In the genomic region with DNA sequence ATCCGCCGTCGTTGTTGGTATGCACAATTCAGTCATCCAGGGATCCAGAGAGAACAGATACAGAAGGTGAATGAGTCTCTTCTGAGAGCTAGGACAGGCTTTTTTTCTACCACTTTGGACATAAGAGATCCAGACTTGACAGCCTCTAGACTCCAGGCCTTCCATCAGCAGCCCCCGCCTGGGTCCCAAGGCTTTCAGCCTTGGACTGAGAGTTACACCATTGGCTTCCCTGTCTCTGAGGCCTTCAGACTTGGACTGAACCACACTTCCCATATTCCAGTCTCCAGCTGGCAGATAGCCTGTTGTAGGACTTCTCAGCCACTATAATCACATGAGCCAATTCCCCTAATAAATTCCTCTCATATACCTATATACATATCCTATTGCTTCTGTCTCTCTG, we compare ENCODE assay signal across 27 cellular contexts.
"Had no signal": no experiment of that assay in that cellular context is flagged by ENCODE, and none has a peak within 500 bp of the region (broad histone marks: within the 10 kb centered on the region; RNA-seq: fewer than 3 reads in every experiment).

No MANE protein-coding gene starts in this region.

- H3K36me3 ChIP-seq: neutrophil, pancreas, prostate gland, right atrium auricular region, right lobe of liver, sigmoid colon, stomach, thoracic aorta, thyroid gland, tibial nerve, upper lobe of left lung, vagina had no signal

- H3K4me3 ChIP-seq: pancreas, prostate gland, right atrium auricular region, right lobe of liver, sigmoid colon, stomach, thoracic aorta, thyroid gland, tibial nerve, upper lobe of left lung, vagina had no signal

- DNase-seq: naive thymus-derived CD8-positive, alpha-beta T cell; nephron progenitor cell; nucleus accumbens; pancreas; retina; right lobe of liver; sigmoid colon; small intestine; stimulated activated CD4-positive, alpha-beta T cell treated with anti-CD3 and anti-CD28 coated beads, Interleukin-15, amount 100 ng/mL, for 24 hours; stimulated activated CD4-positive, alpha-beta T cell treated with anti-CD3 and anti-CD28 coated beads, Interleukin-2, amount 100 ng/mL, for 24 hours; stimulated activated CD4-positive, alpha-beta T cell treated with anti-CD3 and anti-CD28 coated beads, Interleukin-2, amount 100 ng/mL, for 48 hours; stimulated activated CD4-positive, alpha-beta T cell treated with anti-CD3 and anti-CD28 coated beads, Interleukin-4, amount 100 ng/mL, for 24 hours; stimulated activated naive B cell treated with anti-CD40 and anti-IgM and Interleukin-4, amounts not matched to agents 10 μg/mL and 1 μg/mL and 100 μg/mL, for 72 hours; stimulated activated naive CD4-positive, alpha-beta T cell treated with Interleukin-2 at 50 U/mL for 16 hours; stomach; thyroid gland; upper lobe of left lung had no signal

- H3K27ac Mint-ChIP-seq: naive thymus-derived CD8-positive, alpha-beta T cell; natural killer cell treated with Interleukin-12 subunit alpha and Interleukin-12 subunit beta and Interleukin-15 and Interleukin-18, amount 100 ng/mL, for 72 hours; nephron progenitor cell; stimulated activated effector memory CD8-positive, alpha-beta T cell treated with anti-CD3 and anti-CD28 coated beads, Interleukin-12 subunit alpha, Interleukin-12 subunit beta, amount 100 ng/mL, for 72 hours; stimulated activated naive B cell treated with anti-CD40 and anti-IgM and Interleukin-4, amounts not matched to agents 10 μg/mL and 1 μg/mL and 100 μg/mL, for 72 hours; stimulated activated naive CD8-positive, alpha-beta T cell treated with anti-CD3 and anti-CD28 coated beads, Interleukin-15, Interleukin-2, amounts not matched to agents 100 ng/mL and 50 ng/mL, for 24 hours had no signal

- H3K27me3 Mint-ChIP-seq: stimulated activated naive B cell treated with anti-CD40 and anti-IgM and Interleukin-4, amounts not matched to agents 10 μg/mL and 1 μg/mL and 100 μg/mL, for 72 hours had no signal

- H3K4me1 ChIP-seq: pancreas, prostate gland, right lobe of liver, stomach, tibial nerve, upper lobe of left lung had no signal

- H3K27me3 ChIP-seq: neutrophil, pancreas, right atrium auricular region, right lobe of liver, sigmoid colon, stomach, thyroid gland, tibial nerve, upper lobe of left lung, vagina had no signal

- H3K4me3 Mint-ChIP-seq: naive thymus-derived CD8-positive, alpha-beta T cell; natural killer cell treated with Interleukin-12 subunit alpha and Interleukin-12 subunit beta and Interleukin-15 and Interleukin-18, amount 100 ng/mL, for 72 hours; nephron progenitor cell; neural crest cell; stimulated activated effector memory CD8-positive, alpha-beta T cell treated with anti-CD3 and anti-CD28 coated beads, Interleukin-12 subunit alpha, Interleukin-12 subunit beta, amount 100 ng/mL, for 72 hours; stimulated activated naive B cell treated with anti-CD40 and anti-IgM and Interleukin-4, amounts not matched to agents 10 μg/mL and 1 μg/mL and 100 μg/mL, for 72 hours; stimulated activated naive CD8-positive, alpha-beta T cell treated with anti-CD3 and anti-CD28 coated beads, Interleukin-15, Interleukin-2, amounts not matched to agents 100 ng/mL and 50 ng/mL, for 24 hours had no signal

- ATAC-seq: naive thymus-derived CD8-positive, alpha-beta T cell; natural killer cell treated with Interleukin-12 subunit alpha and Interleukin-12 subunit beta and Interleukin-15 and Interleukin-18, amount 100 ng/mL, for 72 hours; pancreas; right lobe of liver; stimulated activated effector memory CD8-positive, alpha-beta T cell treated with anti-CD3 and anti-CD28 coated beads, Interleukin-12 subunit alpha, Interleukin-12 subunit beta, amount 100 ng/mL, for 72 hours; stimulated activated naive B cell treated with anti-CD40 and anti-IgM and Interleukin-4, amounts not matched to agents 10 μg/mL and 1 μg/mL and 100 μg/mL, for 72 hours had no signal

- H3K27ac ChIP-seq: neutrophil, pancreas, prostate gland, right atrium auricular region, right lobe of liver, sigmoid colon, stomach, thoracic aorta, thyroid gland, tibial nerve, upper lobe of left lung, vagina had no signal

- H3K9me3 Mint-ChIP-seq: natural killer cell treated with Interleukin-12 subunit alpha and Interleukin-12 subunit beta and Interleukin-15 and Interleukin-18, amount 100 ng/mL, for 72 hours had no signal

- H3K4me1 Mint-ChIP-seq: naive thymus-derived CD8-positive, alpha-beta T cell; nephron progenitor cell; stimulated activated effector memory CD8-positive, alpha-beta T cell treated with anti-CD3 and anti-CD28 coated beads, Interleukin-12 subunit alpha, Interleukin-12 subunit beta, amount 100 ng/mL, for 72 hours; stimulated activated naive B cell treated with anti-CD40 and anti-IgM and Interleukin-4, amounts not matched to agents 10 μg/mL and 1 μg/mL and 100 μg/mL, for 72 hours had no signal

- H3K36me3 Mint-ChIP-seq: natural killer cell treated with Interleukin-12 subunit alpha and Interleukin-12 subunit beta and Interleukin-15 and Interleukin-18, amount 100 ng/mL, for 72 hours; stimulated activated effector memory CD8-positive, alpha-beta T cell treated with anti-CD3 and anti-CD28 coated beads, Interleukin-12 subunit alpha, Interleukin-12 subunit beta, amount 100 ng/mL, for 72 hours had no signal

- H3K9me3 ChIP-seq: neutrophil, pancreas, prostate gland, right atrium auricular region, right lobe of liver, sigmoid colon, stomach, thoracic aorta, thyroid gland, upper lobe of left lung, vagina had no signal
